17 cellular contexts compared by ENCODE assay signal in the genomic region with DNA sequence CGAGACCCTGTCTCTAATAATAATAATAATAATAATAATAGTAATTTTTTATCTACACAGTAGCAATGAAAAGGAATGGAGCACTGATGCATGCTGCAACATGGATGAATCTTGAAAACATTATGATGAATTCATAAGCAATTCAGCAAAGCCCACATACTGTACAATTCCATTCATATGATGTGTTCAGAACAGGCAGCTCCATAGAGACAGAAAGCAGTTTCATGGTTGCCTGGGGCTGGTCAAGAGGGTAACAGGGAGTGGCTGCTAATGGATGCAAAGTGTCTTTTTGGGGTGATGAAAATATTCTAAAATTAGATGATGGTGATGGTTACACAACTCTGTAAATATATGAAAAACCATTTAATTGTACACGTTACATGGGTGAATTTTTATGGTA. TPM values are rescaled to one million over a fixed set of nuclear protein-coding genes. Genes with fewer than 3 reads are reported as not detected.
DNase-seq lines count a peak whose midpoint lies in the region; ATAC-seq and TF ChIP-seq lines count a peak whose summit lies in the region.
"Had no signal": no experiment of that assay in that cellular context is flagged by ENCODE, and none has a peak within 500 bp of the region (broad histone marks: within the 10 kb centered on the region; RNA-seq: fewer than 3 reads in every experiment).

No MANE protein-coding gene starts in this region.

- H3K79me2 ChIP-seq in trophoblast cell (ENCODE audit: control insufficient read depth, insufficient read depth, low read length, poor library complexity): no peaks in the 10 kb centered on the region

- no peak overlapping the region for H2BK12ac ChIP-seq in trophoblast cell (ENCODE audit: low read length)

- ATAC-seq in RWPE2 (ENCODE audit: low read depth) (peak; percentile 55), GM21619 (IDR thresholded peaks at IDR 0.05; ENCODE audit: unreplicated experiment) (no peak)
- ATAC-seq: HCT116, K562 had no signal

- H4K91ac ChIP-seq in trophoblast cell (ENCODE audit: low read depth, low read length): no peak overlapping the region

- no peak overlapping the region for H3K14ac ChIP-seq in trophoblast cell (ENCODE audit: low read length)

- H4K12ac ChIP-seq in trophoblast cell (ENCODE audit: low read depth, low read length): no peak overlapping the region

- DNase-seq in EL: peak; percentile 29
- DNase-seq in RWPE2 (ENCODE audit: low spot score): no peak
- DNase-seq in fibroblast of gingiva (ENCODE audit: low read depth): peak; percentile 33
- DNase-seq in trophoblast cell: peak; percentile 48 to 77
- no peak for DNase-seq in HuH-7.5 (ENCODE audit: low spot score)
- DNase-seq in glomerular visceral epithelial cell (ENCODE audit: extremely low spot score): no peak
- DNase-seq: AML-193, COR-L47, NCI-H1436 treated with DMSO at 0.1 percent for 48 hours, NCI-H2081, NCI-H510A, NCI-H774, SJCRH30 had no signal

- WGBS in trophoblast cell (ENCODE audit: extremely low coverage, insufficient coverage, insufficient read length): no CpG with 5 or more reads among the region's 2 CpGs

- no peak overlapping the region for H4K8ac ChIP-seq in trophoblast cell (ENCODE audit: low read depth, low read length)

- H3K27me3 ChIP-seq in RWPE2 (ENCODE audit: insufficient read depth, poor library complexity, severe bottlenecking) (no peaks in the 10 kb centered on the region), trophoblast cell (ENCODE audit: insufficient read depth, low read length) (no peaks in the 10 kb centered on the region)
- H3K27me3 ChIP-seq: SJCRH30 had no signal

- H3K27ac ChIP-seq in RWPE2 (ENCODE audit: poor library complexity, severe bottlenecking): no peak overlapping the region
- no peak overlapping the region for H3K27ac ChIP-seq in trophoblast cell (ENCODE audit: low read depth, low read length)
- H3K27ac ChIP-seq: RWPE1, SJCRH30 had no signal

- no peak overlapping the region for H3K4me3 ChIP-seq in RWPE2 (ENCODE audit: severe bottlenecking)
- no peak overlapping the region for H3K4me3 ChIP-seq in trophoblast cell (ENCODE audit: low read depth, low read length)
- H3K4me3 ChIP-seq: K562, SJCRH30 had no signal

- H2BK120ac ChIP-seq in trophoblast cell (ENCODE audit: insufficient read depth, low read length, poor library complexity): no peak overlapping the region

- H3K79me1 ChIP-seq in trophoblast cell (ENCODE audit: low read length): peaks cover 2% of the 10 kb centered on the region

- no peak overlapping the region for H2AK5ac ChIP-seq in trophoblast cell (ENCODE audit: low read length)

- H3K4me2 ChIP-seq in trophoblast cell (ENCODE audit: low read length): no peak overlapping the region

- H3K36me3 ChIP-seq in RWPE2 (ENCODE audit: low read depth) (no peaks in the 10 kb centered on the region), trophoblast cell (ENCODE audit: control insufficient read depth in 1 of 2, insufficient read depth in 2 of 2, low read length in 2 of 2) (no peaks in the 10 kb centered on the region)
- H3K36me3 ChIP-seq: SJCRH30 had no signal

- H2AFZ ChIP-seq in trophoblast cell (ENCODE audit: insufficient read depth, low read length, poor library complexity): no peak overlapping the region

- H3K4ac ChIP-seq in trophoblast cell (ENCODE audit: low read depth, low read length): no peak overlapping the region

- no peak for TF ChIP-seq CTCF in RWPE2 (IDR thresholded peaks at IDR 0.05; ENCODE audit: poor library complexity, severe bottlenecking)

- H3K9me3 ChIP-seq in RWPE2 (ENCODE audit: severe bottlenecking) (no peaks in the 10 kb centered on the region), trophoblast cell (ENCODE audit: insufficient read depth, low read depth, low read length) (no peaks in the 10 kb centered on the region)
- H3K9me3 ChIP-seq: SJCRH30 had no signal

- no peak overlapping the region for H2BK5ac ChIP-seq in trophoblast cell (ENCODE audit: low read depth, low read length, poor library complexity)

- H3K18ac ChIP-seq in trophoblast cell (ENCODE audit: low read length): no peak overlapping the region

- H3K4me1 ChIP-seq in RWPE2 (ENCODE audit: insufficient read depth, poor library complexity, severe bottlenecking) (peaks cover 4% of the 10 kb centered on the region), trophoblast cell (ENCODE audit: control insufficient read depth in 1 of 2, insufficient read depth in 2 of 2, low read length in 2 of 2) (peaks cover 2 to 10% of the 10 kb centered on the region in 2 experiments)
- H3K4me1 ChIP-seq: SJCRH30 had no signal

- H3K23ac ChIP-seq in trophoblast cell (ENCODE audit: low read length): no peak overlapping the region

- no peak overlapping the region for H3K9ac ChIP-seq in trophoblast cell (ENCODE audit: low read length)

RNA-seq across cellular contexts. Expression of a gene that starts 43.6 kb away (rescaled TPM):
- 0.41 and 0.53 TPM in 2 replicates for polyA plus RNA-seq in trophoblast cell (2013)
- polyA plus RNA-seq: K562 had no signal

Comparison
In these comparisons a context has a peak if more than half of its experiments do, and no peak if none do; other contexts are left out.
1. DNase-seq: peak in EL (single experiment), fibroblast of gingiva (single experiment) and trophoblast cell (2 of 2); none in RWPE2 (single experiment), HuH-7.5 (single experiment) and glomerular visceral epithelial cell (single experiment).